24 cellular contexts compared by ENCODE assay signal in the genomic region with DNA sequence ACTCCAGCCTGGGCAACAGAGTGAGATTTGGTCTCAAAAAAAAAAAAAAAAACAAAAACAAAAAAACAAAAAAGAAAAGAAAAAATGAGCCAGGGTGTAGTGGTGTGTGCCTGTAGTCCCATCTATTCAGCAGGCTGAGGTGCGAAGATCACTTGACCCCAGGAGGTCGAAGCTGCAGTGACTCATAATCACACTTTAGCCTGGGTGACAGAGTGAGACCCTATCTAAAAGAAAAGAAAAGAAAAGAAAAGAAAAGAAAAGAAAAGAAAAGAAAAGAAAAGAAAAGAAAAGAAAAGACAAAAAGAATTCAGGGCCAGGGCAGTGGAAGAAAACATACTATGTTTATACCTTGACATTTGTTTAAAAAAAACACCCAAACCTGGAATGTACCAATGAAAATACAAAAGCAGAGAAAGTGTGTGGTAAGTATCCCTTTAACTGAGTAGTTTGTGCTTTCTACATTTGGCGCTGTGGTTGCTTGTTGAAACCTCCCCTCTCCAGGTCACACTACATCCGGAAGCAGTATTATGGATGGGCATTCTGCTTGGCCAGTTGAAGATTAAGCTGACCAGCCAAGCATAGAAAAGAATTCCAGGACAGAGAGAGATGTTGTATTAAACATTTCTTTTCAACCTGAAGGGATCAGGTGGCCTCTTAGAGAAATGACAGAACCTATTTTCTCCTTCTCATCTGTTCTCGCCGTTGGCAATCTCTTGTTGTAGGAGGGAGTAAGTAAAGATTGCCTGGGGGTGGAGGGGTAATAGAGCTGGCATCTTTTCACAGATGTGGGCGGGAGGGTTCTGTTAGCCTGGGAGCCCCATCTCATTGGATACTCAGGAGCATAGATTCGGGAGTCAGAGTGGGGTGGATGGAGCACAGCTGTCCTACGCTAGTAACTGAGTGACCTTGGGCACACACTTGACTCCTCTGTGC. TPM values are rescaled to one million over a fixed set of nuclear protein-coding genes. Genes with fewer than 3 reads are reported as not detected.
DNase-seq lines count a peak whose midpoint lies in the region; ATAC-seq, FAIRE-seq and TF ChIP-seq lines count a peak whose summit lies in the region.
"Had no signal": no experiment of that assay in that cellular context is flagged by ENCODE, and none has a peak within 500 bp of the region (broad histone marks: within the 10 kb centered on the region; RNA-seq: fewer than 3 reads in every experiment).

No MANE protein-coding gene starts in this region.

- H3K4me1 ChIP-seq in GM12878 (ENCODE audit: control insufficient read depth, insufficient read depth, low read length) (peaks cover 21% of the 10 kb centered on the region), mesendoderm (ENCODE audit: control insufficient read depth, low read depth, low read length) (no peaks in the 10 kb centered on the region), HepG2 (ENCODE audit: insufficient read depth, low read length) (no peaks in the 10 kb centered on the region)
- H3K4me1 ChIP-seq: prostate gland had no signal

- H3K4ac ChIP-seq in mesendoderm (ENCODE audit: low read depth, low read length) = no peak overlapping the region

- DNase-seq in stimulated activated naive CD8-positive, alpha-beta T cell treated with anti-CD3 and anti-CD28 coated beads, Interleukin-15, Interleukin-2, amounts not matched to agents 100 U/mL and 50 U/mL, for 24 hours = no peak
- DNase-seq in GM12878 (ENCODE audit: low read depth, low spot score) (no peak), mesendoderm (peak; percentile 10), HepG2 (ENCODE audit: low spot score) (no peak)
- no peak for DNase-seq in activated CD4-positive, alpha-beta T cell treated with anti-CD3 and anti-CD28 coated beads for 4 hours
- DNase-seq in stimulated activated CD4-positive, alpha-beta T cell treated with anti-CD3 and anti-CD28 coated beads, Interleukin-4, amount 100 ng/mL, for 1 hour = no peak
- DNase-seq: activated CD4-positive, CD25-positive, alpha-beta regulatory T cell treated with anti-CD3 and anti-CD28 coated beads, Interleukin-2, amount 50 U/mL, for 72 hours; aorta; cortex of kidney; IMR-90; islet precursor cell; NCI-H1105 treated with DMSO at 0.1 percent for 48 hours; NCI-H2081 treated with DMSO at 0.1 percent for 48 hours; T-cell had no signal

- no peaks in the 10 kb centered on the region for H3K27me3 ChIP-seq in GM12878 (replicated peaks in 1 of 2; ENCODE audit: control insufficient read depth in 2 of 2, insufficient read depth in 2 of 2, low read length in 1 of 2)
- no peaks in the 10 kb centered on the region for H3K27me3 ChIP-seq in mesendoderm (ENCODE audit: insufficient read depth, low read length, poor library complexity)
- no peaks in the 10 kb centered on the region; a peak in 1 of 5 replicates for H3K27me3 ChIP-seq in HepG2 (ENCODE audit: control insufficient read depth in 1 of 2, insufficient read depth in 2 of 2, low read length in 2 of 2)
- H3K27me3 ChIP-seq: BLaER1 had no signal

- in situ Hi-C loops in GM12878 (cut with MboI) = no loop called here
- in situ Hi-C loops in HepG2 (cut with HindIII; ENCODE audit: extremely low pct_ligation_motif_present, low pct_unique_long_range_greater_than_20kb) = no loop called here

- TF ChIP-seq CTCF in GM12878 (IDR thresholded peaks at IDR 0.05 in 2 of 3, conservative IDR thresholded peaks at IDR 0.05 in 1 of 3; ENCODE audit: control insufficient read depth in 2 of 3, extremely low read depth in 1 of 3, insufficient read depth in 1 of 3, low read depth in 3 of 3, low read length in 3 of 3) = no peak
- no peak for TF ChIP-seq CTCF in HepG2 (CRISPR knock-in tag; IDR thresholded peaks at IDR 0.05)

- no peak for TF ChIP-seq RAD21 in GM12878 (IDR thresholded peaks at IDR 0.05; ENCODE audit: insufficient read depth, low read depth, low read length)
- no peak for TF ChIP-seq RAD21 in HepG2 (CRISPR knock-in tag; IDR thresholded peaks at IDR 0.05)

- no peaks in the 10 kb centered on the region for H3K79me1 ChIP-seq in mesendoderm (ENCODE audit: low read length)

- H4K20me1 ChIP-seq in GM12878 (ENCODE audit: control insufficient read depth, insufficient read depth) = no peaks in the 10 kb centered on the region
- H4K20me1 ChIP-seq in HepG2 (ENCODE audit: insufficient read depth, low read length) = no peaks in the 10 kb centered on the region
- H4K20me1 ChIP-seq: BLaER1 had no signal

- H3K27me3 Mint-ChIP-seq in stimulated activated naive CD8-positive, alpha-beta T cell treated with anti-CD3 and anti-CD28 coated beads, Interleukin-15, Interleukin-2, amounts not matched to agents 100 ng/mL and 50 ng/mL, for 24 hours = no peaks in the 10 kb centered on the region
- H3K27me3 Mint-ChIP-seq: T-cell had no signal

- H3K27ac ChIP-seq in GM12878 (ENCODE audit: control insufficient read depth, insufficient read depth) (no peak overlapping the region), mesendoderm (ENCODE audit: low read depth, low read length) (no peak overlapping the region), HepG2 (ENCODE audit: extremely low read length, insufficient read depth, low read length) (no peak overlapping the region)
- H3K27ac ChIP-seq: BLaER1, cardiac muscle cell, prostate gland had no signal

- H3K79me2 ChIP-seq in GM12878 (ENCODE audit: control insufficient read depth, insufficient read depth, low read length) (no peaks in the 10 kb centered on the region), mesendoderm (ENCODE audit: control insufficient read depth, insufficient read depth, low read length) (no peaks in the 10 kb centered on the region), HepG2 (ENCODE audit: insufficient read depth, low read length) (no peaks in the 10 kb centered on the region)

- H3K36me3 Mint-ChIP-seq in stimulated activated naive CD8-positive, alpha-beta T cell treated with anti-CD3 and anti-CD28 coated beads, Interleukin-15, Interleukin-2, amounts not matched to agents 100 ng/mL and 50 ng/mL, for 24 hours (ENCODE audit: low read depth) = no peaks in the 10 kb centered on the region
- H3K36me3 Mint-ChIP-seq: T-cell had no signal

- H2AFZ ChIP-seq in GM12878 (ENCODE audit: control insufficient read depth, low read depth, low read length) (no peak overlapping the region), HepG2 (ENCODE audit: low read length) (no peak overlapping the region)

- H3K9ac ChIP-seq in GM12878 (ENCODE audit: control insufficient read depth, insufficient read depth, low read length) (no peak overlapping the region), mesendoderm (ENCODE audit: low read length) (no peak overlapping the region), HepG2 (ENCODE audit: insufficient read depth, low read depth, low read length) (no peak overlapping the region)
- H3K9ac ChIP-seq: BLaER1 had no signal

- peaks cover 24% of the 10 kb centered on the region for H3K4me1 Mint-ChIP-seq in stimulated activated naive CD8-positive, alpha-beta T cell treated with anti-CD3 and anti-CD28 coated beads, Interleukin-15, Interleukin-2, amounts not matched to agents 100 ng/mL and 50 ng/mL, for 24 hours (ENCODE audit: low read depth)

- no peak for ATAC-seq in stimulated activated naive CD8-positive, alpha-beta T cell treated with anti-CD3 and anti-CD28 coated beads, Interleukin-15, Interleukin-2, amounts not matched to agents 100 U/mL and 50 U/mL, for 24 hours
- ATAC-seq in GM12878 (no peak), HG03280 (IDR thresholded peaks at IDR 0.05; ENCODE audit: unreplicated experiment) (no peak), HepG2 (no peak)
- ATAC-seq: HCT116, T-cell had no signal

- H2BK15ac ChIP-seq in mesendoderm (replicated peaks; ENCODE audit: low read depth) = no peak overlapping the region

- intact Hi-C loops in GM12878 (cut with micrococcal nuclease; ENCODE audit: unreplicated experiment) = no loop called here
- intact Hi-C loops in HepG2 (cut with micrococcal nuclease; ENCODE audit: unreplicated experiment) = no loop called here

- no peak overlapping the region for H2BK120ac ChIP-seq in mesendoderm (ENCODE audit: low read depth, low read length)

- no peak overlapping the region for H4K8ac ChIP-seq in mesendoderm (ENCODE audit: low read depth, low read length)

- H3K4me3 Mint-ChIP-seq in stimulated activated naive CD8-positive, alpha-beta T cell treated with anti-CD3 and anti-CD28 coated beads, Interleukin-15, Interleukin-2, amounts not matched to agents 100 ng/mL and 50 ng/mL, for 24 hours = no peak overlapping the region
- H3K4me3 Mint-ChIP-seq: T-cell had no signal

- H3K36me3 ChIP-seq in GM12878 (ENCODE audit: control insufficient read depth in 2 of 2, insufficient read depth in 2 of 2, low read length in 1 of 2) (no peaks in the 10 kb centered on the region), mesendoderm (ENCODE audit: control insufficient read depth, insufficient read depth, low read length) (no peaks in the 10 kb centered on the region), HepG2 (replicated peaks in 1 of 2; ENCODE audit: control insufficient read depth in 1 of 2, insufficient read depth in 2 of 2, low read length in 2 of 2) (no peaks in the 10 kb centered on the region)
- H3K36me3 ChIP-seq: BLaER1, cardiac muscle cell, prostate gland had no signal

- CTCF ChIA-PET in GM12878 (lab: Yijun Ruan, JAX) (interaction anchor here (11.6 kb wide), 1 partner anchor 18 kb away, joined by 89 read pairs; no protein-coding TSS in a partner anchor), HepG2 (lab: Yijun Ruan, JAX; ENCODE audit: low intra/inter-chr PET ratio, low total read pairs) (no interaction called here)

- no peak overlapping the region for H3K18ac ChIP-seq in mesendoderm (ENCODE audit: low read length)

- H3K9me3 Mint-ChIP-seq in stimulated activated naive CD8-positive, alpha-beta T cell treated with anti-CD3 and anti-CD28 coated beads, Interleukin-15, Interleukin-2, amounts not matched to agents 100 ng/mL and 50 ng/mL, for 24 hours = no peaks in the 10 kb centered on the region
- H3K9me3 Mint-ChIP-seq: T-cell had no signal

- TF ChIP-seq POLR2A in GM12878 (IDR thresholded peaks at IDR 0.05; ENCODE audit: low read depth, low read length) = no peak
- no peak for TF ChIP-seq POLR2A in HepG2 (IDR thresholded peaks at IDR 0.05; ENCODE audit: insufficient read depth in 1 of 2, low read depth in 2 of 2, low read length in 2 of 2)

- peak overlapping the region; percentile 64 for H3K27ac Mint-ChIP-seq in stimulated activated naive CD8-positive, alpha-beta T cell treated with anti-CD3 and anti-CD28 coated beads, Interleukin-15, Interleukin-2, amounts not matched to agents 100 ng/mL and 50 ng/mL, for 24 hours

- peaks cover under 1% of the 10 kb centered on the region; the same call in 1 of the 3 replicates for H3K9me3 ChIP-seq in GM12878 (replicated peaks; ENCODE audit: control insufficient read depth, insufficient read depth, low read length)
- H3K9me3 ChIP-seq in HepG2 (ENCODE audit: low read length) = no peaks in the 10 kb centered on the region
- H3K9me3 ChIP-seq: prostate gland had no signal

- no TSS peak for BruUV-seq in GM12878 (replicated peaks; lab: Mats Ljungman, UMichigan)
- BruUV-seq in HepG2 (replicated peaks; lab: Mats Ljungman, UMichigan) = no TSS peak

- H3K4me3 ChIP-seq in GM12878 (no peak overlapping the region), mesendoderm (ENCODE audit: low read length) (no peak overlapping the region), HepG2 (replicated peaks in 1 of 3; ENCODE audit: insufficient read depth in 1 of 3, low read depth in 2 of 3, low read length in 3 of 3) (no peak overlapping the region)
- H3K4me3 ChIP-seq: BLaER1, cardiac muscle cell, prostate gland had no signal

- SMC1A ChIA-PET in GM12878 (lab: Charles Lee; ENCODE audit: uncharacterized antibody, unreplicated experiment) = interaction anchor here (0.6 to 1.9 kb wide), 3 partner anchors 14 to 21 kb away, joined by 3 to 8 read pairs (median 3); no protein-coding TSS in a partner anchor

- POLR2A ChIA-PET in GM12878 (lab: Charles Lee) (interaction anchor here (0.7 kb wide), 1 partner anchor 11 kb away, joined by 3 read pairs; no protein-coding TSS in a partner anchor), HepG2 (lab: Yijun Ruan, JAX) (no interaction called here)

- FAIRE-seq in GM12878 (lab: Jason Lieb, UNC) (no peak), HepG2 (lab: Jason Lieb, UNC) (no peak)
- FAIRE-seq: endometrium had no signal

- no peak overlapping the region for H2AK5ac ChIP-seq in mesendoderm (ENCODE audit: low read length)

- H2BK5ac ChIP-seq in mesendoderm (ENCODE audit: low read length) = no peak overlapping the region

- H3K23ac ChIP-seq in mesendoderm (ENCODE audit: low read length) = no peak overlapping the region

- H3K4me2 ChIP-seq in GM12878 (ENCODE audit: control insufficient read depth, insufficient read depth) = no peak overlapping the region
- H3K4me2 ChIP-seq in mesendoderm (ENCODE audit: low read length) = no peak overlapping the region
- no peak overlapping the region for H3K4me2 ChIP-seq in HepG2 (ENCODE audit: low read depth, low read length)
- H3K4me2 ChIP-seq: BLaER1 had no signal

- H4K5ac ChIP-seq in mesendoderm (ENCODE audit: low read length) = no peak overlapping the region

- 77% methylated on average over 9 of the region's 9 CpGs for WGBS in GM12878 (ENCODE audit: insufficient coverage, insufficient replicate concordance, low lambda C conversion rate, missing lambda C conversion rate)
- WGBS in mesendoderm (ENCODE audit: extremely low coverage, insufficient coverage, low lambda C conversion rate) = no CpG with 5 or more reads among the region's 9 CpGs
- 8% methylated on average over 9 of the region's 9 CpGs for WGBS in HepG2 (ENCODE audit: low lambda C conversion rate)

- no peak for TF ChIP-seq EP300 in GM12878 (IDR thresholded peaks at IDR 0.05; ENCODE audit: borderline replicate concordance in 1 of 2, control insufficient read depth in 1 of 2, low read depth in 2 of 2, low read length in 2 of 2)
- TF ChIP-seq EP300 in HepG2 (IDR thresholded peaks at IDR 0.05; ENCODE audit: low read depth in 2 of 2, low read length in 2 of 2) = no peak
- no peak for TF ChIP-seq EP300 in HepG2 (CRISPR knock-in tag; IDR thresholded peaks at IDR 0.05; ENCODE audit: borderline replicate concordance)

- no peak overlapping the region for H3K56ac ChIP-seq in mesendoderm (ENCODE audit: low read length)

- RAD21 ChIA-PET in GM12878 (lab: Charles Lee; ENCODE audit: unreplicated experiment) = interaction anchor here (0.7 to 1.2 kb wide), 2 partner anchors 15 to 20 kb away, joined by 3 to 4 read pairs; no protein-coding TSS in a partner anchor

RNA-seq across cellular contexts. Expression of a gene that starts 12.0 kb away (rescaled TPM):
- 650 and 657 TPM in 2 replicates for total RNA-seq in GM12878 (2013; cell fraction: nucleolus; rRNA removed)
- total RNA-seq in GM12878 (2014; rRNA removed) (106 and 118 TPM in 2 replicates), GM12878 (2014; rRNA removed; fragmentation: Illumina TruSeq; extraction: Trizol) (117 and 119 TPM in 2 replicates), GM12878 (2021) (148 and 158 TPM in 2 replicates), HepG2 (2016; rRNA removed; fragmentation: Illumina TruSeq; extraction: Trizol) (not detected in 2 replicates)
- polyA plus RNA-seq in GM12878 (2011; ENCODE audit: low read depth) = 86.6 TPM
- polyA plus RNA-seq in GM12878 (2011; rRNA removed) (134 and 135 TPM in 2 replicates), GM12878 (2014; fragmentation: Illumina TruSeq; extraction: Trizol) (121 and 128 TPM in 2 replicates), GM12878 (2014; fragmentation: Nextera tagmentation; extraction: Ambion mirVana) (10 to 100 TPM; 42.4 to 60.2 TPM), GM12878 (2014; rRNA removed) (85.3 and 88.3 TPM in 2 replicates), GM12878 (2016; fragmentation: Nextera tagmentation; extraction: Ambion mirVana) (10 to 100 TPM; 21.4 to 22.3 TPM), HepG2 (2011; rRNA removed) (0.01 and 0.03 TPM in 2 replicates)
- polyA plus RNA-seq in GM12878 (2011; cell fraction: cytosol; rRNA removed) = 105 and 107 TPM in 2 replicates
- 96.5 and 127 TPM in 2 replicates for polyA plus RNA-seq in GM12878 (2011; cell fraction: nucleus; rRNA removed)
- 126 and 129 TPM in 2 replicates for polyA plus RNA-seq in GM12878 (2012)
- polyA minus RNA-seq in GM12878 (2011; rRNA and poly(A)+ RNA removed) = 463 and 485 TPM in 2 replicates
- 91.7 and 117 TPM in 2 replicates for polyA minus RNA-seq in GM12878 (2011; cell fraction: cytosol; rRNA and poly(A)+ RNA removed)
- polyA minus RNA-seq in GM12878 (2011; cell fraction: nucleus; rRNA and poly(A)+ RNA removed) = 99.0 and 165 TPM in 2 replicates
- polyA plus RNA-seq in mesendoderm (2013, experiment 1 of 2) = 0.79 TPM
- polyA plus RNA-seq in mesendoderm (2013, experiment 2 of 2) = 0.69 TPM
- total RNA-seq in HepG2 (2016; cell fraction: cytosol; rRNA removed; fragmentation: Illumina TruSeq; extraction: Trizol; ENCODE audit: low read depth) = not detected in 2 replicates
- total RNA-seq in HepG2 (2016; cell fraction: insoluble cytoplasmic fraction; rRNA removed; fragmentation: Illumina TruSeq; extraction: Trizol) = not detected in 2 replicates
- total RNA-seq in HepG2 (2016; cell fraction: membrane; rRNA removed; fragmentation: Illumina TruSeq; extraction: Trizol) = not detected in 2 replicates
- 0.40 TPM in 1 of 2 replicates, not detected in the other for total RNA-seq in HepG2 (2016; cell fraction: nucleus; rRNA removed; fragmentation: Illumina TruSeq; extraction: Trizol)
- 0.01 and 0.04 TPM in 2 replicates for polyA plus RNA-seq in HepG2 (2011; cell fraction: cytosol; rRNA removed)
- polyA plus RNA-seq in HepG2 (2011; cell fraction: nucleus; rRNA removed) = 0.02 and 0.05 TPM in 2 replicates
- polyA plus RNA-seq in HepG2 (2012) = not detected in 2 replicates
- 0.07 TPM in 1 of 2 replicates, not detected in the other for polyA plus RNA-seq in HepG2 (2016; cell fraction: cytosol; fragmentation: Illumina TruSeq; extraction: Trizol; ENCODE audit: low read depth)
- polyA plus RNA-seq in HepG2 (2016; cell fraction: insoluble cytoplasmic fraction; fragmentation: Illumina TruSeq; extraction: Trizol; ENCODE audit: low read depth) = not detected in 2 replicates
- polyA plus RNA-seq in HepG2 (2016; cell fraction: membrane; fragmentation: Illumina TruSeq; extraction: Trizol; ENCODE audit: low read depth) = not detected in 2 replicates
- polyA plus RNA-seq in HepG2 (2016; cell fraction: nucleus; fragmentation: Illumina TruSeq; extraction: Trizol; ENCODE audit: insufficient read depth, low read depth) = not detected in 2 replicates
- 0.32 and 15.2 TPM in 2 replicates for polyA minus RNA-seq in HepG2 (2011; rRNA and poly(A)+ RNA removed; ENCODE audit: low replicate concordance)
- 0.20 TPM in 1 of 2 replicates, not detected in the other for polyA minus RNA-seq in HepG2 (2011; cell fraction: cytosol; rRNA and poly(A)+ RNA removed)
- polyA minus RNA-seq in HepG2 (2011; cell fraction: nucleus; rRNA and poly(A)+ RNA removed) = 0.26 TPM in 1 of 2 replicates, not detected in the other
- total RNA-seq: fibroblast of lung, lung microvascular endothelial cell, M059J had no signal
- polyA plus RNA-seq: IMR-90 had no signal

Comparison
In these comparisons a context has a peak if more than half of its experiments do, and no peak if none do; other contexts are left out.
1. RNA of a gene that starts 12.0 kb away (total RNA-seq): 106 to 657 TPM in GM12878; 0.40 TPM in HepG2; every median in the first group is over 10 times any median in the second.